12 cellular contexts compared by ENCODE assay signal in genomic region chr3:153373571-153373970, GRCh38.
A peak's percentile ranks its signal among the peaks of the same experiment; 100 is the strongest.
DNase-seq lines count a peak whose midpoint lies in the region; ATAC-seq lines count a peak whose summit lies in the region.
"Had no signal": no experiment of that assay in that cellular context is flagged by ENCODE, and none has a peak within 500 bp of the region (broad histone marks: within the 10 kb centered on the region; RNA-seq: fewer than 3 reads in every experiment).

No MANE protein-coding gene starts in this region.

- peak; percentile 3 for DNase-seq in EH (ENCODE audit: low read depth)
- DNase-seq in SIG-M5 treated with dmso at 0.1 percent for 504 hours (lab: John Stamatoyannopoulos, UW; ENCODE audit: unreplicated experiment), result peak; percentile 93
- DNase-seq in lung microvascular endothelial cell (ENCODE audit: low read depth in 2 of 2), result peak; percentile 34 to 55
- DNase-seq in occipital lobe (lab: John Stamatoyannopoulos, UW), result no peak
- no peak for DNase-seq in 8988T
- DNase-seq in activated CD4-positive, alpha-beta T cell treated with anti-CD3 and anti-CD28 coated beads, Interleukin-2, amount 50 U/mL, for 1 hour, result no peak
- DNase-seq: kidney, NCI-H1417, T-helper 9 cell, trophoblast cell had no signal

- ATAC-seq in HG02885 (IDR thresholded peaks at IDR 0.05; ENCODE audit: poor library complexity, unreplicated experiment) (peak; percentile 43), HG02759 (IDR thresholded peaks at IDR 0.05; ENCODE audit: unreplicated experiment) (no peak)

Comparison
In these comparisons a context has a peak if more than half of its experiments do, and no peak if none do; other contexts are left out.
1. DNase-seq: peak in EH (single experiment), SIG-M5 treated with dmso at 0.1 percent for 504 hours (single experiment) and lung microvascular endothelial cell (2 of 2); none in occipital lobe (single experiment), 8988T (single experiment) and activated CD4-positive, alpha-beta T cell treated with anti-CD3 and anti-CD28 coated beads, Interleukin-2, amount 50 U/mL, for 1 hour (single experiment).